Comparison of ENCODE assay signal across 20 cellular contexts in genomic region chr2:31831585-31831984, GRCh38.
"Had no signal": no experiment of that assay in that cellular context is flagged by ENCODE, and none has a peak within 500 bp of the region (broad histone marks: within the 10 kb centered on the region; RNA-seq: fewer than 3 reads in every experiment).

No MANE protein-coding gene starts in this region.

- H3K4me3 ChIP-seq: sigmoid colon, thoracic aorta, upper lobe of right lung had no signal

- H3K9me3 ChIP-seq: upper lobe of right lung had no signal

- H3K36me3 ChIP-seq: brain microvascular endothelial cell, sigmoid colon, thoracic aorta, upper lobe of right lung had no signal

- H3K27me3 ChIP-seq: brain microvascular endothelial cell, sigmoid colon, upper lobe of right lung had no signal

- H3K4me1 ChIP-seq: parathyroid adenoma, sigmoid colon, upper lobe of right lung had no signal

- H3K27ac ChIP-seq: brain microvascular endothelial cell, epithelial cell of prostate, parathyroid adenoma, sigmoid colon, thoracic aorta, upper lobe of right lung had no signal

- DNase-seq: activated B cell treated with CpG ODN at 0.5 μM for 24 hours; activated CD4-positive, alpha-beta T cell treated with anti-CD3 and anti-CD28 coated beads for 48 hours; activated CD8-positive, alpha-beta memory T cell treated with anti-CD3 and anti-CD28 coated beads, Interleukin-2, amount 50 U/mL, for 4 hours; activated CD8-positive, alpha-beta T cell treated with anti-CD3 and anti-CD28 coated beads, Interleukin-2, amount 10 ng/mL, durations not matched to agents 7 days and 5 days; activated gamma-delta T cell; activated T-cell treated with anti-CD3 and anti-CD28 coated beads, Interleukin-2, amount 50 U/mL, for 72 hours; amygdala; brain microvascular endothelial cell; dermis blood vessel endothelial cell; effector memory CD8-positive, alpha-beta T cell; hippocampal formation; left ventricle myocardium superior; mesenchymal stem cell; naive thymus-derived CD8-positive, alpha-beta T cell; sigmoid colon; stimulated activated CD4-positive, alpha-beta T cell treated with anti-CD3 and anti-CD28 coated beads, Interleukin-1b, Interleukin-23, amount 100 ng/mL, for 48 hours; upper lobe of right lung had no signal
